8 cellular contexts compared by ENCODE assay signal in genomic region chr7:87600130-87601124, GRCh38. TPM values are rescaled to one million over a fixed set of nuclear protein-coding genes. Genes with fewer than 3 reads are reported as not detected.
DNase-seq lines count a peak whose midpoint lies in the region; ATAC-seq and TF ChIP-seq lines count a peak whose summit lies in the region.

Gene ABCB1, minus strand, starts transcription at chr7:87600884. Its CDS starts 700 bp downstream, at chr7:87600184.

- H3K27ac ChIP-seq in ACC112 (ENCODE audit: low read depth, low read length) (no peak within 1 kb of the TSS), right atrium auricular region (peak within 1 kb of the TSS in 1 of 2 donors; percentile 37), aorta (ENCODE audit: low read depth in 1 of 2, low read length in 2 of 2) (no peak within 1 kb of the TSS)

- in situ Hi-C loops in SK-MEL-5 (cut with HindIII; ENCODE audit: low pct_unique_long_range_greater_than_20kb, low sequenced_read_pairs), result no loop called here

- H3K79me2 ChIP-seq in ACC112 (ENCODE audit: control insufficient read depth, insufficient read depth, low read length, unreplicated experiment), result no peaks in the 10 kb centered on the region

- H3K27me3 Mint-ChIP-seq in progenitor cell of endocrine pancreas, result peaks cover 81% of the 10 kb centered on the region

- intact Hi-C loops in aorta (cut with DNase I), result no loop called here

- no peaks in the 10 kb centered on the region for H3K9me3 ChIP-seq in adipocyte (ENCODE audit: control insufficient read depth, low read length)
- no peaks in the 10 kb centered on the region for H3K9me3 ChIP-seq in right atrium auricular region
- no peaks in the 10 kb centered on the region for H3K9me3 ChIP-seq in aorta (ENCODE audit: control insufficient read depth, low read length)

- H3K4me3 Mint-ChIP-seq in progenitor cell of endocrine pancreas (ENCODE audit: low read depth), result peak within 1 kb of the TSS; percentile 62

- no peaks in the 10 kb centered on the region for H3K36me3 ChIP-seq in ACC112 (ENCODE audit: insufficient read depth, low read length)
- H3K36me3 ChIP-seq in adipocyte (ENCODE audit: control insufficient read depth, insufficient read depth, low read length, severe bottlenecking), result no peaks in the 10 kb centered on the region
- no peaks in the 10 kb centered on the region for H3K36me3 ChIP-seq in right atrium auricular region
- H3K36me3 ChIP-seq in aorta (ENCODE audit: control insufficient read depth in 1 of 2, insufficient read depth in 2 of 2, low read length in 1 of 2), result no peaks in the 10 kb centered on the region

- no peaks in the 10 kb centered on the region for H3K9me3 Mint-ChIP-seq in progenitor cell of endocrine pancreas (ENCODE audit: low read depth)

- no peak within 1 kb of the TSS for H3K9ac ChIP-seq in adipocyte (ENCODE audit: low read length)

- no peak within 1 kb of the TSS for H3K27ac Mint-ChIP-seq in progenitor cell of endocrine pancreas

- peak within 1 kb of the TSS; percentile 72 for H2AFZ ChIP-seq in ACC112 (ENCODE audit: low read length, unreplicated experiment)

- 2 to 3% methylated on average over 56 to 61 of the region's 61 CpGs for WGBS in aorta, 2 donors

- no peaks in the 10 kb centered on the region for H3K36me3 Mint-ChIP-seq in progenitor cell of endocrine pancreas (ENCODE audit: insufficient read depth)

- ATAC-seq in GM18873 (IDR thresholded peaks at IDR 0.05; ENCODE audit: low FRiP score, unreplicated experiment) (peak; percentile 33), HG03095 (IDR thresholded peaks at IDR 0.05; ENCODE audit: unreplicated experiment) (peak; percentile 66), aorta (ENCODE audit: low FRiP score) (peak; percentile 90)

- peaks cover 6% of the 10 kb centered on the region for H3K4me1 Mint-ChIP-seq in progenitor cell of endocrine pancreas (ENCODE audit: low read depth)

- peak; percentile 62 for DNase-seq in SK-MEL-5 (ENCODE audit: low read depth, low spot score)
- peak; percentile 84 for DNase-seq in adipocyte (ENCODE audit: low read depth)
- peak; percentile 67 for DNase-seq in right atrium auricular region (ENCODE audit: low spot score)
- DNase-seq in progenitor cell of endocrine pancreas (ENCODE audit: low spot score, unreplicated experiment), result peak; percentile 13
- DNase-seq in aorta, result peak; percentile 61 to 82

- no peaks in the 10 kb centered on the region for H3K4me1 ChIP-seq in ACC112 (ENCODE audit: control insufficient read depth, insufficient read depth, low read length, unreplicated experiment)
- peaks cover 11% of the 10 kb centered on the region for H3K4me1 ChIP-seq in adipocyte (ENCODE audit: control insufficient read depth, insufficient read depth, low read length)
- H3K4me1 ChIP-seq in right atrium auricular region, result peaks cover 0 to 9% of the 10 kb centered on the region in 2 donors
- H3K4me1 ChIP-seq in aorta (ENCODE audit: control insufficient read depth in 1 of 2, insufficient read depth in 2 of 2, low read length in 2 of 2), result no peaks in the 10 kb centered on the region

- H3K27me3 ChIP-seq in ACC112 (ENCODE audit: insufficient read depth, low read length) (peaks cover 83% of the 10 kb centered on the region), adipocyte (replicated peaks; ENCODE audit: control insufficient read depth, insufficient read depth, low read length) (peaks cover 11% of the 10 kb centered on the region), right atrium auricular region (no peaks in the 10 kb centered on the region), aorta (ENCODE audit: control insufficient read depth in 1 of 2, insufficient read depth in 2 of 2, low read length in 1 of 2) (no peaks in the 10 kb centered on the region)

- TF ChIP-seq CTCF in right atrium auricular region (IDR thresholded peaks at IDR 0.05) (no peak), progenitor cell of endocrine pancreas (IDR thresholded peaks at IDR 0.05; ENCODE audit: unreplicated experiment) (no peak)

- peak within 1 kb of the TSS; percentile 72 for H3K4me3 ChIP-seq in ACC112 (ENCODE audit: low read depth, low read length)
- peak within 1 kb of the TSS; percentile 82 for H3K4me3 ChIP-seq in adipocyte (ENCODE audit: low read length)
- H3K4me3 ChIP-seq in right atrium auricular region, result peak within 1 kb of the TSS; percentile 43 to 54
- peak within 1 kb of the TSS in 1 of 2 donors; percentile 17 for H3K4me3 ChIP-seq in aorta (ENCODE audit: low read length in 2 of 2)

RNA-seq across cellular contexts. Expression of gene ABCB1, which starts in this region (rescaled TPM):
- total RNA-seq in SK-MEL-5 (2014; rRNA removed; shearing (Covaris generic)), result 2.0 and 3.2 TPM in 2 replicates
- polyA plus RNA-seq in SK-MEL-5 (2015; cell fraction: cytosol; rRNA removed), result 3.0 and 3.4 TPM in 2 replicates
- 1.00 and 3.3 TPM in 2 replicates for polyA plus RNA-seq in SK-MEL-5 (2015; cell fraction: nucleus; rRNA removed)
- total RNA-seq in right atrium auricular region, result 1 to 10 TPM; 1.5 to 3.0 TPM
- 0.48 and 0.69 TPM in 2 replicates for total RNA-seq in progenitor cell of endocrine pancreas
- total RNA-seq in aorta, result 10 to 100 TPM in 1 of 2 donors, 1 to 10 TPM in 1; 2.3 to 10.6 TPM
- 1 to 10 TPM in 1 of 2 donors, under 1 TPM in 1; 0.05 to 3.3 TPM for polyA plus RNA-seq in aorta

Comparison
In these comparisons a context has a peak if more than half of its experiments do, and no peak if none do; other contexts are left out.
1. Peak in DNase-seq in progenitor cell of endocrine pancreas; RNA of the gene not detected or under 1 TPM.
2. ATAC-seq: peak in every context shown above with its lines; median percentile 90 in aorta; 66 in HG03095; 33 in GM18873.
3. DNase-seq: peak in every context shown above with its lines; median percentile 84 in adipocyte; 72 in aorta; 67 in right atrium auricular region; 62 in SK-MEL-5; 13 in progenitor cell of endocrine pancreas.